Comparison of ENCODE assay signal across 9 cellular contexts in genomic region chr10:124696446-124697392, GRCh38. TPM values are rescaled to one million over a fixed set of nuclear protein-coding genes. Genes with fewer than 3 reads are reported as not detected.
DNase-seq lines count a peak whose midpoint lies in the region; ATAC-seq and TF ChIP-seq lines count a peak whose summit lies in the region.
"Had no signal": no experiment of that assay in that cellular context is flagged by ENCODE, and none has a peak within 500 bp of the region (broad histone marks: within the 10 kb centered on the region; RNA-seq: fewer than 3 reads in every experiment).

No MANE protein-coding gene starts in this region.

- H4K20me1 ChIP-seq in smooth muscle cell (ENCODE audit: low read depth) = peaks cover 43% of the 10 kb centered on the region

- intact Hi-C loops in heart left ventricle (cut with DNase I) (no loop called here), cardiac septum (cut with DNase I) (no loop called here), spleen (cut with DNase I; ENCODE audit: low total_unique reads) (no loop called here)

- no peak for TF ChIP-seq POLR2A in heart left ventricle (IDR thresholded peaks at IDR 0.05)
- peak in 1 of 3 donors; percentile 26 for TF ChIP-seq POLR2A in spleen (IDR thresholded peaks at IDR 0.05)

- H3K9me3 ChIP-seq in heart left ventricle (no peaks in the 10 kb centered on the region), spleen (no peaks in the 10 kb centered on the region), smooth muscle cell (replicated peaks; ENCODE audit: low read depth) (no peaks in the 10 kb centered on the region)

- H3K4me3 Mint-ChIP-seq in activated naive CD4-positive, alpha-beta T cell treated with anti-CD3 and anti-CD28 coated beads, Interleukin-2, amount 10 ng/mL, durations not matched to agents 7 days and 5 days = peak overlapping the region; percentile 50

- H3K4me2 ChIP-seq in smooth muscle cell = no peak overlapping the region

- H3K4me3 ChIP-seq in heart left ventricle (no peak overlapping the region), spleen (peak overlapping the region in 1 of 8 donors; percentile 43), smooth muscle cell (no peak overlapping the region)

- H2AFZ ChIP-seq in smooth muscle cell (ENCODE audit: low read depth) = no peak overlapping the region

- H3K9ac ChIP-seq in smooth muscle cell (ENCODE audit: low read depth) = no peak overlapping the region

- peak in 1 of 5 donors; percentile 17 for DNase-seq in heart left ventricle
- no peak for DNase-seq in cardiac septum (ENCODE audit: low spot score)
- DNase-seq in activated naive CD4-positive, alpha-beta T cell treated with anti-CD3 and anti-CD28 coated beads, Interleukin-2, amount 10 ng/mL, durations not matched to agents 7 days and 5 days = peak; percentile 59
- DNase-seq in spleen = peak; percentile 73
- no peak for DNase-seq in Ammon's horn (ENCODE audit: low spot score)
- no peak for DNase-seq in NOMO-1 treated with DMSO at 0.1 percent for 48 hours (lab: John Stamatoyannopoulos, UW; ENCODE audit: unreplicated experiment)
- no peak for DNase-seq in smooth muscle cell (lab: John Stamatoyannopoulos, UW; ENCODE audit: unreplicated experiment)

- H3K36me3 ChIP-seq in heart left ventricle (peaks cover 0 to 24% (median 12%) of the 10 kb centered on the region in 9 donors), spleen (peaks cover 0 to 67% (median 15%) of the 10 kb centered on the region in 6 donors), smooth muscle cell (ENCODE audit: low read depth) (no peaks in the 10 kb centered on the region)

- no peaks in the 10 kb centered on the region for H3K79me2 ChIP-seq in smooth muscle cell (ENCODE audit: low read depth)

- H3K4me1 Mint-ChIP-seq in activated naive CD4-positive, alpha-beta T cell treated with anti-CD3 and anti-CD28 coated beads, Interleukin-2, amount 10 ng/mL, durations not matched to agents 7 days and 5 days = peaks cover 92% of the 10 kb centered on the region

- no peaks in the 10 kb centered on the region for H3F3A ChIP-seq in smooth muscle cell (ENCODE audit: low read depth)

- H3K27ac Mint-ChIP-seq in activated naive CD4-positive, alpha-beta T cell treated with anti-CD3 and anti-CD28 coated beads, Interleukin-2, amount 10 ng/mL, durations not matched to agents 7 days and 5 days = peak overlapping the region; percentile 96

- peaks cover 67% of the 10 kb centered on the region for H3K36me3 Mint-ChIP-seq in activated naive CD4-positive, alpha-beta T cell treated with anti-CD3 and anti-CD28 coated beads, Interleukin-2, amount 10 ng/mL, durations not matched to agents 7 days and 5 days

- H3K4me1 ChIP-seq in heart left ventricle (peaks cover 26 to 99% (median 79%) of the 10 kb centered on the region in 12 donors), spleen (peaks cover 53 to 100% (median 93%) of the 10 kb centered on the region in 6 donors), smooth muscle cell (ENCODE audit: low read depth) (no peaks in the 10 kb centered on the region)

- no peak for TF ChIP-seq CTCF in heart left ventricle (IDR thresholded peaks at IDR 0.05)
- no peak for TF ChIP-seq CTCF in spleen (IDR thresholded peaks at IDR 0.05 in 8 of 11, conservative IDR thresholded peaks at IDR 0.05 in 3 of 11)
- no peak for TF ChIP-seq CTCF in smooth muscle cell (IDR thresholded peaks at IDR 0.05; ENCODE audit: borderline replicate concordance, insufficient read depth, poor library complexity, severe bottlenecking)

- no peaks in the 10 kb centered on the region for H3K27me3 ChIP-seq in heart left ventricle
- H3K27me3 ChIP-seq in spleen (replicated peaks in 1 of 7) = no peaks in the 10 kb centered on the region
- H3K27me3 ChIP-seq in smooth muscle cell (ENCODE audit: low read depth) = no peaks in the 10 kb centered on the region

- no peaks in the 10 kb centered on the region for H3K27me3 Mint-ChIP-seq in activated naive CD4-positive, alpha-beta T cell treated with anti-CD3 and anti-CD28 coated beads, Interleukin-2, amount 10 ng/mL, durations not matched to agents 7 days and 5 days

- no peaks in the 10 kb centered on the region for H3K9me3 Mint-ChIP-seq in activated naive CD4-positive, alpha-beta T cell treated with anti-CD3 and anti-CD28 coated beads, Interleukin-2, amount 10 ng/mL, durations not matched to agents 7 days and 5 days

- WGBS in heart left ventricle, 4 donors = 81 to 87% (median 83%) methylated on average over 17 to 19 of the region's 19 CpGs
- WGBS in spleen, 5 donors = 45 to 69% (median 50%) methylated on average over 13 to 19 of the region's 19 CpGs
- WGBS in smooth muscle cell (ENCODE audit: low lambda C conversion rate) = 91% methylated on average over 19 of the region's 19 CpGs

- CTCF ChIA-PET in activated naive CD4-positive, alpha-beta T cell treated with anti-CD3 and anti-CD28 coated beads, Interleukin-2, amount 10 ng/mL, durations not matched to agents 7 days and 5 days (lab: Charles Lee) = interaction anchor here (0.6 to 2.5 kb wide), 11 partner anchors 9 to 69 kb away, joined by 3 to 20 read pairs (median 4); no protein-coding TSS in a partner anchor

- ATAC-seq in heart left ventricle (no peak), HG03060 (IDR thresholded peaks at IDR 0.05; ENCODE audit: low read depth, unreplicated experiment) (peak; percentile 57)

- H3K27ac ChIP-seq in heart left ventricle (peak overlapping the region in 11 of 12 donors; percentile 2 to 97 (median 54)), spleen (peak overlapping the region; percentile 78 to 95 (median 88)), smooth muscle cell (ENCODE audit: low read depth) (no peak overlapping the region)
- H3K27ac ChIP-seq: C4-2B had no signal

RNA-seq across cellular contexts. Expression of gene FAM53B, which starts 47.5 kb away (rescaled TPM):
- total RNA-seq in heart left ventricle (10 to 100 TPM; 30.2 to 57.7 (median 36.3) TPM), cardiac septum (18.5 TPM), spleen (10 to 100 TPM; 43.8 to 94.0 (median 68.9) TPM), smooth muscle cell (6.2 and 9.3 TPM in 2 replicates)
- polyA plus RNA-seq in heart left ventricle (10 to 100 TPM; 23.7 to 25.6 TPM), spleen (10 to 100 TPM; 13.3 to 35.2 (median 20.0) TPM), smooth muscle cell (5.5 and 9.3 TPM in 2 replicates)

Comparison
In these comparisons a context has a peak if more than half of its experiments do, and no peak if none do; other contexts are left out.
1. DNase-seq: peak in activated naive CD4-positive, alpha-beta T cell treated with anti-CD3 and anti-CD28 coated beads, Interleukin-2, amount 10 ng/mL, durations not matched to agents 7 days and 5 days (single experiment) and spleen (single experiment); none in cardiac septum (single experiment), Ammon's horn (single experiment), NOMO-1 treated with DMSO at 0.1 percent for 48 hours (single experiment) and smooth muscle cell (single experiment).